8 cellular contexts compared by ENCODE assay signal in the genomic region with DNA sequence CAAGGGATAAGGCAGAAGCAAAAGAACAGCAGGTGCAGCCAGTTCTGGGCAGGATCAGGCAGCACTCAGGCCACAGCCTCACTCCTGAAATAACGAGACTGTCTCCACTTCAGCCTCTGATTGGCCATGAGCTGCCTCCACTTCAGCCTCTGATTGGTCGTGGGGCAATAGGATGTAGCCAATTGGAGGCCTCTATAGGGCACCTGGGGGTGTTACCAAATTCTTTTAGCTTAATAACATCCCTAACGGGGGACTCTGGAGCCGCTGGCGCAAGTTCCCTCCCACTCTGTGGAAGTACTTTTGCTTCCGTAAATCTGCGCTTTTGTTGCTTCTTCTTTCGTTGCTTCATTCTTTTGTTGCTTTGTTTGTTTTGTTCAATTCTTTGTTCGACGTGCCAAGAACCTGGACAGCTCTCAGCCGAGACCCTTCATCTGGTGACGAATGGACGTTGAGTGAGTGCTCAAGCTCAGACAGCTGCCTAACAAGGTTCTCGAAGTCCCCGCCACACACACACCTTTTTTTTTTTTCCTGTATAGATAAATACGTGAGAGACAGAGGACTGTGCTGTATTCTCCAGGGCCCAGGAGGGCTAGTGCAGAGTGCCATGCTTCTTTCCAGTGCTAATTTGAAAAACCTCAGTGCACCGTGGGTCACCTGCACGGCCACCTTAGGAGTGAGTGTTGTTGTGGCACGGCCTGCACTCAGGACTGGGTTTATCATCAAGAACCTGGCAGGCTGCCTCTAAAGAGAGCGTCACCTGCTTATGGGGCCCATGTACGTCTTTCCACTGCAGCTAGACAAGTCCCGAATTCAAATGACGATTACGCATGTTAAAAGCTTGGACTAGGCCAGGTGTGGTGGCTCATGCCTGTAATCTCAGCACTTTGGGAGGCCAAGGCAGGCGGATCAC.
DNase-seq lines count a peak whose midpoint lies in the region; ATAC-seq and TF ChIP-seq lines count a peak whose summit lies in the region.

No MANE protein-coding gene starts in this region.

- ATAC-seq in HG02885 (IDR thresholded peaks at IDR 0.05; ENCODE audit: poor library complexity, unreplicated experiment) (peak; percentile 62), HG02759 (IDR thresholded peaks at IDR 0.05; ENCODE audit: unreplicated experiment) (no peak)

- in situ Hi-C loops in GM13977 (cut with MboI; ENCODE audit: low pct_unique_long_range_greater_than_20kb, low sequenced_read_pairs, unreplicated experiment) = loop anchor here (25.0 kb wide), 1 partner anchor 1158 kb away; no protein-coding TSS in a partner anchor

- peak; percentile 91 for DNase-seq in NCI-H345 treated with DMSO at 0.1 percent for 48 hours (lab: John Stamatoyannopoulos, UW; ENCODE audit: unreplicated experiment)
- peak; percentile 24 for DNase-seq in fibroblast of pulmonary artery (ENCODE audit: low read depth)
- DNase-seq in putamen (ENCODE audit: low spot score) = peak; percentile 53
- DNase-seq in GM13977 (ENCODE audit: low spot score) = no peak
- DNase-seq in foreskin fibroblast = no peak
- no peak for DNase-seq in NCI-H1694 (lab: John Stamatoyannopoulos, UW)

- TF ChIP-seq CTCF in fibroblast of pulmonary artery (IDR thresholded peaks at IDR 0.05; ENCODE audit: low read length, missing control alignments) (no peak), GM13977 (IDR thresholded peaks at IDR 0.05; ENCODE audit: extremely low read depth, insufficient read depth, missing control alignments) (no peak), foreskin fibroblast (IDR thresholded peaks at IDR 0.05; ENCODE audit: low read depth, low read length) (no peak)

- H3K4me3 ChIP-seq in fibroblast of pulmonary artery (replicated peaks; ENCODE audit: low read depth, low read length) (no peak overlapping the region), foreskin fibroblast (ENCODE audit: low read depth in 1 of 2, low read length in 2 of 2) (no peak overlapping the region)

Comparison
In these comparisons a context has a peak if more than half of its experiments do, and no peak if none do; other contexts are left out.
1. DNase-seq: peak in NCI-H345 treated with DMSO at 0.1 percent for 48 hours (single experiment), fibroblast of pulmonary artery (single experiment) and putamen (single experiment); none in GM13977 (single experiment), foreskin fibroblast (0 of 2) and NCI-H1694 (single experiment).